ENCODE assay signal across 8 cellular contexts in the genomic region with DNA sequence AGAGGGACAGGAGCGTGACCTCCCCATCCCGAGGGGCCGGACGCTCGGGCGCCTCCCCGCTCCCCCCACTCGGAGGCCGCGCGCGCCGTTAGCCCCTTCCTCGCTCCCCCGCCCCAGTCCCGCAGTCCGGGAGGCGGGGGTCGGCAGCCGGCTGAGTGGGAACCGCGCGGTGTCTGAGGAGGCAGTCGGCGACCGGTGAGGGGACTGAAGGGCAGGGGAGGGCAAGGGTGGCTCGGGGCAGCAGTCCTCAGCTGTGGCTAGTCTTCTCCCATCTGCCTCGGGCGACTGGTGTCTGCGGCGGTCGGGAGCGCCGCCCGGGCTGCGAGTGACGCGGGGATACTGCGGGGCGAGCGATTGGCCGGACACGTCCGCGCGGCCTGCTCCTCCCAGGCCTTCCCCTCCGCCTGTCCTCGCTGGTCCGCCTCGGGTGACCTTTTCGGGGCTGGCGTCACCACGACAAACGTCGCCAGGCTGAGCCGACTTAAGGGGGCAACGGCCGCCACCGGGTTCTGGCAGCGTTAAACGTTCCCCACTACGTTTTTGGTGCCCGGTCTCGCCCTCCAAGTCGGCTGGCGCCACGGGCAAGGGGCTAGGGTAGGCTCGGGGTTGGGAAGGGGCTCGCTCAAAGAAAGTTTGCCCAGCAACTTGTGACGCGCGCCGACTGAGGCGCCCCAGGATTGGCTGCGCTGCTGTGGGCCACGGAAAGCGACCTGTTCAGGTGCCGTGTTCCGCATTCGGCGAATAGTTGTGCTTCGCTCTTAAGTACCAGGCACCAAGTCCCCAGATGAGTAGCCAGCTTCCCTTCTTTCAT. TPM values are rescaled to one million over a fixed set of nuclear protein-coding genes. Genes with fewer than 3 reads are reported as not detected.
DNase-seq lines count a peak whose midpoint lies in the region; ATAC-seq, FAIRE-seq and TF ChIP-seq lines count a peak whose summit lies in the region.

No MANE protein-coding gene starts in this region.

- ATAC-seq in A549 (peak; percentile 86), HG03060 (IDR thresholded peaks at IDR 0.05; ENCODE audit: low read depth, unreplicated experiment) (peak; percentile 52)

- no peaks in the 10 kb centered on the region for H3K27me3 ChIP-seq in breast epithelium

- H3K36me3 ChIP-seq in breast epithelium: no peaks in the 10 kb centered on the region

- peak; percentile 71 to 89 for DNase-seq in A549 (ENCODE audit: low read depth in 1 of 2, low spot score in 1 of 2)
- DNase-seq in NCI-H2107 treated with DMSO at 0.1 percent for 48 hours (lab: John Stamatoyannopoulos, UW; ENCODE audit: unreplicated experiment): peak; percentile 77
- DNase-seq in breast epithelium (ENCODE audit: low spot score in 2 of 2): peak; percentile 90 to 91
- DNase-seq in iPS-NIHi7 (ENCODE audit: extremely low spot score): peak; percentile 89
- peak; percentile 46 for DNase-seq in smooth muscle cell of the brain vasculature (ENCODE audit: low read depth, low spot score)

- intact Hi-C loops in breast epithelium (cut with DNase I; ENCODE audit: low total_unique reads): no loop called here

- TF ChIP-seq POLR2A in A549 (IDR thresholded peaks at IDR 0.05; ENCODE audit: low read length): peak; percentile 69
- TF ChIP-seq POLR2A in GM18526 (IDR thresholded peaks at IDR 0.05; ENCODE audit: extremely low read depth, insufficient read length): peak; percentile 77
- TF ChIP-seq POLR2A in breast epithelium (IDR thresholded peaks at IDR 0.05): peak; percentile 75

- TF ChIP-seq EP300 in A549 (IDR thresholded peaks at IDR 0.05): no peak

- CTCF ChIA-PET in A549 (lab: Yijun Ruan, JAX): interaction anchor here (1.2 to 6.7 kb wide), 4 partner anchors 11 to 34 kb away, joined by 4 to 48 read pairs (median 25); partner anchors contain the start of genes SH3BP5L and ZNF692

- H3K4me3 ChIP-seq in A549 (peak overlapping the region; percentile 88), breast epithelium (peak overlapping the region; percentile 89 to 96 (median 94))

- H3K4me1 ChIP-seq in A549: peaks cover 10% of the 10 kb centered on the region; the same call in 2 of the 3 replicates
- H3K4me1 ChIP-seq in breast epithelium: peaks cover 0 to 7% of the 10 kb centered on the region in 2 donors

- TF ChIP-seq RAD21 in A549 (conservative IDR thresholded peaks at IDR 0.05 in 1 of 2, IDR thresholded peaks at IDR 0.05 in 1 of 2): no peak

- TF ChIP-seq CTCF in A549 (IDR thresholded peaks at IDR 0.05) (no peak), VCaP (conservative IDR thresholded peaks at IDR 0.05) (no peak), breast epithelium (IDR thresholded peaks at IDR 0.05) (peak in 1 of 3 donors; percentile 10)

- no peaks in the 10 kb centered on the region for H3K9me3 ChIP-seq in A549
- no peaks in the 10 kb centered on the region for H3K9me3 ChIP-seq in breast epithelium

- POLR2A ChIA-PET in A549 (lab: Yijun Ruan, JAX): interaction anchor here (0.6 to 3.5 kb wide), 10 partner anchors 9 to 88 kb away, joined by 3 to 60 read pairs (median 6); partner anchors contain the start of genes PGBD2, SH3BP5L and ZNF692

- H3K27ac ChIP-seq in A549 (peak overlapping the region; percentile 94 to 95), VCaP (peak overlapping the region; percentile 96), breast epithelium (peak overlapping the region; percentile 100)

- no peak for FAIRE-seq in A549 (lab: Jason Lieb, UNC)

- 4% methylated on average over 20 of the region's 82 CpGs for WGBS in A549 (ENCODE audit: missing lambda C conversion rate)

- peak overlapping the region; percentile 59 for H3K4me2 ChIP-seq in A549

TF ChIP-seq in A549, 52 proteins besides CTCF, POLR2A, EP300 and RAD21 (continues in another document):
- peak in 1 of 2 experiments; percentile 88; a peak in 3 of 5 replicates for TF ChIP-seq JUN (IDR thresholded peaks at IDR 0.05)
- TF ChIP-seq CEBPB (IDR thresholded peaks at IDR 0.05): no peak
- TF ChIP-seq, protein P1, sequence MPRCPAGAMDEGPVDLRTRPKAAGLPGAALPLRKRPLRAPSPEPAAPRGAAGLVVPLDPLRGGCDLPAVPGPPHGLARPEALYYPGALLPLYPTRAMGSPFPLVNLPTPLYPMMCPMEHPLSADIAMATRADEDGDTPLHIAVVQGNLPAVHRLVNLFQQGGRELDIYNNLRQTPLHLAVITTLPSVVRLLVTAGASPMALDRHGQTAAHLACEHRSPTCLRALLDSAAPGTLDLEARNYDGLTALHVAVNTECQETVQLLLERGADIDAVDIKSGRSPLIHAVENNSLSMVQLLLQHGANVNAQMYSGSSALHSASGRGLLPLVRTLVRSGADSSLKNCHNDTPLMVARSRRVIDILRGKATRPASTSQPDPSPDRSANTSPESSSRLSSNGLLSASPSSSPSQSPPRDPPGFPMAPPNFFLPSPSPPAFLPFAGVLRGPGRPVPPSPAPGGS (IDR thresholded peaks at IDR 0.05): peak; percentile 67; the same call in 1 of the 3 replicates
- TF ChIP-seq MAX (IDR thresholded peaks at IDR 0.05): no peak
- peak; percentile 100 for TF ChIP-seq RFX5 (IDR thresholded peaks at IDR 0.05)
- TF ChIP-seq ZFP36 (IDR thresholded peaks at IDR 0.05; ENCODE audit: borderline replicate concordance, partially characterized antibody): no peak
- no peak for TF ChIP-seq FOSL2 (IDR thresholded peaks at IDR 0.05)
- no peak for TF ChIP-seq FOSL2 (CRISPR knock-in tag; IDR thresholded peaks at IDR 0.05)
- TF ChIP-seq, protein P2, sequence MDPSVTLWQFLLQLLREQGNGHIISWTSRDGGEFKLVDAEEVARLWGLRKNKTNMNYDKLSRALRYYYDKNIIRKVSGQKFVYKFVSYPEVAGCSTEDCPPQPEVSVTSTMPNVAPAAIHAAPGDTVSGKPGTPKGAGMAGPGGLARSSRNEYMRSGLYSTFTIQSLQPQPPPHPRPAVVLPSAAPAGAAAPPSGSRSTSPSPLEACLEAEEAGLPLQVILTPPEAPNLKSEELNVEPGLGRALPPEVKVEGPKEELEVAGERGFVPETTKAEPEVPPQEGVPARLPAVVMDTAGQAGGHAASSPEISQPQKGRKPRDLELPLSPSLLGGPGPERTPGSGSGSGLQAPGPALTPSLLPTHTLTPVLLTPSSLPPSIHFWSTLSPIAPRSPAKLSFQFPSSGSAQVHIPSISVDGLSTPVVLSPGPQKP (IDR thresholded peaks at IDR 0.05; ENCODE audit: low read depth, low read length): no peak
- TF ChIP-seq REST (IDR thresholded peaks at IDR 0.05): peak; percentile 36; the same call in 1 of the 2 replicates
- no peak for TF ChIP-seq MYC (IDR thresholded peaks at IDR 0.05; ENCODE audit: borderline replicate concordance, low read length)
- no peak for TF ChIP-seq CBX2 (IDR thresholded peaks at IDR 0.05; ENCODE audit: borderline replicate concordance, low read depth)
- no peak for TF ChIP-seq ESRRA (IDR thresholded peaks at IDR 0.05; ENCODE audit: borderline replicate concordance, low read length)
- no peak for TF ChIP-seq RNF2 (IDR thresholded peaks at IDR 0.05; ENCODE audit: borderline replicate concordance, low read depth)

RNA-seq across cellular contexts. Expression of gene ZNF672, which starts 0.5 kb away (rescaled TPM):
- polyA plus RNA-seq in A549 (2011; rRNA removed): 20.4 and 20.6 TPM in 2 replicates
- polyA plus RNA-seq in A549 (2012; cell fraction: cytosol; rRNA removed): 20.6 and 28.1 TPM in 2 replicates
- 28.7 and 43.5 TPM in 2 replicates for polyA plus RNA-seq in A549 (2012; cell fraction: nucleus; rRNA removed)
- polyA plus RNA-seq in A549 (2017; fragmentation: RNase III; extraction: RNeasy Plus Mini Kit Qiagen cat#74134 plus additional on column Dnase treatment): 15.6 to 18.9 TPM (median 17.8 TPM) in 3 replicates
- polyA minus RNA-seq in A549 (2011; rRNA and poly(A)+ RNA removed): 31.5 and 33.3 TPM in 2 replicates
- total RNA-seq in breast epithelium: 10 to 100 TPM; 23.2 to 31.6 (median 27.2) TPM

RNA-seq across cellular contexts. Expression of gene SH3BP5L, which starts 12.8 kb away (rescaled TPM):
- polyA plus RNA-seq in A549 (2011; rRNA removed) (10.9 and 12.1 TPM in 2 replicates), A549 (2017; fragmentation: RNase III; extraction: RNeasy Plus Mini Kit Qiagen cat#74134 plus additional on column Dnase treatment) (14.1 to 15.8 TPM (median 14.3 TPM) in 3 replicates)
- 11.5 and 14.8 TPM in 2 replicates for polyA plus RNA-seq in A549 (2012; cell fraction: cytosol; rRNA removed)
- 22.5 and 25.0 TPM in 2 replicates for polyA plus RNA-seq in A549 (2012; cell fraction: nucleus; rRNA removed)
- 16.8 and 16.9 TPM in 2 replicates for polyA minus RNA-seq in A549 (2011; rRNA and poly(A)+ RNA removed)
- 10 to 100 TPM; 11.5 to 18.9 (median 13.4) TPM for total RNA-seq in breast epithelium

RNA-seq across cellular contexts. Expression of gene ZNF692, which starts 20.3 kb away (rescaled TPM):
- polyA plus RNA-seq in A549 (2011; rRNA removed) (19.8 and 28.2 TPM in 2 replicates), A549 (2017; fragmentation: RNase III; extraction: RNeasy Plus Mini Kit Qiagen cat#74134 plus additional on column Dnase treatment) (44.0 to 47.5 TPM (median 46.8 TPM) in 3 replicates)
- 50.9 and 51.9 TPM in 2 replicates for polyA plus RNA-seq in A549 (2012; cell fraction: cytosol; rRNA removed)
- polyA plus RNA-seq in A549 (2012; cell fraction: nucleus; rRNA removed): 253 and 287 TPM in 2 replicates
- 11.4 and 13.9 TPM in 2 replicates for polyA minus RNA-seq in A549 (2011; rRNA and poly(A)+ RNA removed)
- total RNA-seq in breast epithelium: 10 to 100 TPM; 11.5 to 84.3 (median 77.7) TPM

Comparison
In these comparisons a context has a peak if more than half of its experiments do, and no peak if none do; other contexts are left out.
1. Peak in every context shown above with its lines: DNase-seq, ATAC-seq, H3K4me3 ChIP-seq and H3K27ac ChIP-seq.